In genomic region chr12:110316861-110317260, GRCh38 we compare ENCODE assay signal across 8 cellular contexts. TPM values are rescaled to one million over a fixed set of nuclear protein-coding genes. Genes with fewer than 3 reads are reported as not detected.
DNase-seq lines count a peak whose midpoint lies in the region; ATAC-seq and FAIRE-seq lines count a peak whose summit lies in the region.

No MANE protein-coding gene starts in this region.

- no peaks in the 10 kb centered on the region for H3K27me3 ChIP-seq in skeletal muscle satellite cell (ENCODE audit: control insufficient read depth, insufficient read depth, low read length)

- H3K9ac ChIP-seq in skeletal muscle satellite cell (ENCODE audit: low read depth, low read length) = peak overlapping the region; percentile 58

- peaks cover 59% of the 10 kb centered on the region for H3K4me1 ChIP-seq in skeletal muscle satellite cell (ENCODE audit: control insufficient read depth, insufficient read depth, low read length)

- peaks cover 35% of the 10 kb centered on the region for H3K36me3 ChIP-seq in skeletal muscle satellite cell (ENCODE audit: insufficient read depth, low read length)

- ATAC-seq in HG03354 (IDR thresholded peaks at IDR 0.05; ENCODE audit: poor library complexity, severe bottlenecking, unreplicated experiment) (no peak), GM19395 (IDR thresholded peaks at IDR 0.05; ENCODE audit: unreplicated experiment) (no peak)

- no peak for FAIRE-seq in urothelium cell line (lab: Jason Lieb, UNC)

- H3K4me2 ChIP-seq in skeletal muscle satellite cell (ENCODE audit: low read length) = peak overlapping the region; percentile 22

- H3K9me3 ChIP-seq in skeletal muscle satellite cell (replicated peaks; ENCODE audit: low read length) = no peaks in the 10 kb centered on the region

- DNase-seq in GM04504 (ENCODE audit: low read depth) = peak; percentile 85
- peak; percentile 8 for DNase-seq in SKM-1 treated with dmso at 0.1 percent for 144 hours (lab: John Stamatoyannopoulos, UW; ENCODE audit: unreplicated experiment)
- DNase-seq in fibroblast of the conjunctiva (ENCODE audit: low read depth) = peak; percentile 62
- DNase-seq in urothelium cell line (ENCODE audit: low spot score) = no peak
- no peak for DNase-seq in effector CD4-positive, alpha-beta T cell

- no peak overlapping the region for H3K4me3 ChIP-seq in skeletal muscle satellite cell (ENCODE audit: low read length)

RNA-seq across cellular contexts. Expression of gene ATP2A2, which starts 35.8 kb away (rescaled TPM):
- 110 and 141 TPM in 2 replicates for total RNA-seq in skeletal muscle satellite cell (2012; rRNA removed)

Comparison
In these comparisons a context has a peak if more than half of its experiments do, and no peak if none do; other contexts are left out.
1. DNase-seq: peak in GM04504 (single experiment), SKM-1 treated with dmso at 0.1 percent for 144 hours (single experiment) and fibroblast of the conjunctiva (single experiment); none in urothelium cell line (single experiment) and effector CD4-positive, alpha-beta T cell (single experiment).